In the genomic region with DNA sequence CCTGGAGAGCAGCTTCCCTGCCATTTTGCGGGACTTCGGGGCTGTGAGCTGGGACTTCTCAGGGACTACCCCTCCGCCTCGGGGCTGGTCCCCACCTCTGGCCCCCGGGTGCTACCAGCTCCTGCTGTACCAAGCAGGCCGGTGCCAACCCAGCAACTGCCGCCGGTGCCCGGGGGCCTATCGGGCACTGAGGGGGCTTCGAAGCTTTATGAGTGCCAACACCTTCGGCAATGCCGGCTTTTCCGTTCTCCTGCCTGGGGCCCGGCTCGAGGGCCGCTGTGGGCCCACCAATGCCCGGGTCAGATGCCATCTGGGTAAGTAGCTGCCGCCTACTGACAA, we compare ENCODE assay signal across 1 cellular context.
TF ChIP-seq lines count a peak whose summit lies in the region.

No MANE protein-coding gene starts in this region.

TF ChIP-seq in SK-N-SH treated with all-trans-retinoic acid at 6 μM for 48 hours, 23 proteins besides CTCF, POLR2A, EP300 and RAD21 (continued from another document):
- TF ChIP-seq, protein P1, sequence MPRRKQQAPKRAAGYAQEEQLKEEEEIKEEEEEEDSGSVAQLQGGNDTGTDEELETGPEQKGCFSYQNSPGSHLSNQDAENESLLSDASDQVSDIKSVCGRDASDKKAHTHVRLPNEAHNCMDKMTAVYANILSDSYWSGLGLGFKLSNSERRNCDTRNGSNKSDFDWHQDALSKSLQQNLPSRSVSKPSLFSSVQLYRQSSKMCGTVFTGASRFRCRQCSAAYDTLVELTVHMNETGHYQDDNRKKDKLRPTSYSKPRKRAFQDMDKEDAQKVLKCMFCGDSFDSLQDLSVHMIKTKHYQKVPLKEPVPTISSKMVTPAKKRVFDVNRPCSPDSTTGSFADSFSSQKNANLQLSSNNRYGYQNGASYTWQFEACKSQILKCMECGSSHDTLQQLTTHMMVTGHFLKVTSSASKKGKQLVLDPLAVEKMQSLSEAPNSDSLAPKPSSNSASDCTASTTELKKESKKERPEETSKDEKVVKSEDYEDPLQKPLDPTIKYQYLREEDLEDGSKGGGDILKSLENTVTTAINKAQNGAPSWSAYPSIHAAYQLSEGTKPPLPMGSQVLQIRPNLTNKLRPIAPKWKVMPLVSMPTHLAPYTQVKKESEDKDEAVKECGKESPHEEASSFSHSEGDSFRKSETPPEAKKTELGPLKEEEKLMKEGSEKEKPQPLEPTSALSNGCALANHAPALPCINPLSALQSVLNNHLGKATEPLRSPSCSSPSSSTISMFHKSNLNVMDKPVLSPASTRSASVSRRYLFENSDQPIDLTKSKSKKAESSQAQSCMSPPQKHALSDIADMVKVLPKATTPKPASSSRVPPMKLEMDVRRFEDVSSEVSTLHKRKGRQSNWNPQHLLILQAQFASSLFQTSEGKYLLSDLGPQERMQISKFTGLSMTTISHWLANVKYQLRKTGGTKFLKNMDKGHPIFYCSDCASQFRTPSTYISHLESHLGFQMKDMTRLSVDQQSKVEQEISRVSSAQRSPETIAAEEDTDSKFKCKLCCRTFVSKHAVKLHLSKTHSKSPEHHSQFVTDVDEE (CRISPR knock-in tag; IDR thresholded peaks at IDR 0.05) = no peak
